ENCODE assay signal across 22 cellular contexts in the genomic region with DNA sequence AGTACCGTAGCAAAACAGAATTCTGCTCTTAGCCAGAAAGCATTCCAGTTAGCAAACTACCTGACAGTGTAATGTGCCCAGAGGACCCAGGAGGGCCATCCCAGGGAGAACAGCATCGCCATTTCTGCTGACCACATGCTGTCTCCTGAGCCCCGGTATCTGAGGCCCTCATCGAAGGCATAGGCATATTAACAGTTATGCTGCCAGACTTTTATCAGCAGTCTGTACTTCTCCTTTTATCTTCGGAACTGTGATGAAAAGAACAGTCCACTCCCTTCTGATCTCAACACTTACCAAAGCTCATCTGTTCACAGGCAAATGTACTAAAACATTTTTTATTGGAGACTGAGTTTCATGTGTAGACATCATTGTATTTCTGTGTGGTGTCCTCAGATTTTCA.
DNase-seq lines count a peak whose midpoint lies in the region; ATAC-seq, FAIRE-seq and TF ChIP-seq lines count a peak whose summit lies in the region.
"Had no signal": no experiment of that assay in that cellular context is flagged by ENCODE, and none has a peak within 500 bp of the region (broad histone marks: within the 10 kb centered on the region; RNA-seq: fewer than 3 reads in every experiment).

No MANE protein-coding gene starts in this region.

- no peak overlapping the region for H4K5ac ChIP-seq in H1 (ENCODE audit: insufficient read length, low read depth, low read length)

- H3K36me3 Mint-ChIP-seq in HFFc6 (ENCODE audit: low read depth), result peaks cover 10% of the 10 kb centered on the region; the same call in 1 of the 2 replicates
- H3K36me3 Mint-ChIP-seq in activated CD4-positive, alpha-beta memory T cell treated with anti-CD3 and anti-CD28 coated beads for 36 hours, result peaks cover 7% of the 10 kb centered on the region
- H3K36me3 Mint-ChIP-seq: type B pancreatic cell had no signal

- no peaks in the 10 kb centered on the region for H3K36me3 ChIP-seq in Panc1 (ENCODE audit: control insufficient read depth, insufficient read depth, low read length)
- no peaks in the 10 kb centered on the region for H3K36me3 ChIP-seq in H1 (ENCODE audit: control insufficient read depth in 2 of 4, insufficient read depth in 4 of 4, low read length in 3 of 4)
- H3K36me3 ChIP-seq in sigmoid colon, result no peaks in the 10 kb centered on the region
- no peaks in the 10 kb centered on the region for H3K36me3 ChIP-seq in gastrocnemius medialis
- H3K36me3 ChIP-seq: ovary had no signal

- H2BK20ac ChIP-seq in H1 (ENCODE audit: low read length), result no peak overlapping the region

- 60% methylated on average over 5 of the region's 5 CpGs; no CpG with 5 or more reads in 1 of the 2 experiments for WGBS in H1 (ENCODE audit: extremely low coverage in 1 of 2, insufficient coverage in 1 of 2, insufficient read length in 1 of 2, insufficient replicate concordance in 2 of 2, low coverage in 1 of 2, low lambda C conversion rate in 2 of 2, missing lambda C conversion rate in 1 of 2), 2 experiments
- WGBS in sigmoid colon, 2 donors, result 66 to 79% methylated on average over 5 of the region's 5 CpGs

- H2BK120ac ChIP-seq in H1 (replicated peaks; ENCODE audit: low read depth, low read length), result no peak overlapping the region

- peaks cover 67% of the 10 kb centered on the region for H3K4me1 Mint-ChIP-seq in HFFc6 (ENCODE audit: low read depth)
- H3K4me1 Mint-ChIP-seq in activated CD4-positive, alpha-beta memory T cell treated with anti-CD3 and anti-CD28 coated beads for 36 hours (ENCODE audit: low read depth), result peaks cover 75% of the 10 kb centered on the region

- no peak overlapping the region for H3K4ac ChIP-seq in H1 (replicated peaks; ENCODE audit: insufficient read length, low read depth, low read length)

- TF ChIP-seq EP300 in H1 (IDR thresholded peaks at IDR 0.05; ENCODE audit: borderline replicate concordance in 1 of 2, low read depth in 2 of 2, low read length in 2 of 2) (no peak), sigmoid colon (IDR thresholded peaks at IDR 0.05) (no peak)

- no peak overlapping the region for H4K8ac ChIP-seq in H1 (ENCODE audit: extremely low read depth, insufficient read depth, low read length)

- H2BK5ac ChIP-seq in H1 (ENCODE audit: low read depth, low read length), result no peak overlapping the region

- no peaks in the 10 kb centered on the region for H3K79me1 ChIP-seq in H1 (ENCODE audit: low read depth, low read length)

- H3K27ac ChIP-seq in Panc1 (ENCODE audit: low read length) (peak overlapping the region; percentile 54; the same call in 1 of the 2 replicates), H1 (ENCODE audit: low read depth, low read length) (no peak overlapping the region), sigmoid colon (peak overlapping the region; percentile 75 to 78 (median 76)), gastrocnemius medialis (no peak overlapping the region)

- no peaks in the 10 kb centered on the region for H3K79me2 ChIP-seq in H1 (ENCODE audit: control insufficient read depth in 1 of 2, insufficient read depth in 2 of 2, low read length in 2 of 2)

- no peak for FAIRE-seq in H1 (lab: Jason Lieb, UNC)

- H3K4me1 ChIP-seq in Panc1 (ENCODE audit: control insufficient read depth, insufficient read depth, low read length) (peaks cover 38% of the 10 kb centered on the region), H1 (replicated peaks in 1 of 4; ENCODE audit: control insufficient read depth in 3 of 4, insufficient read depth in 4 of 4, low read length in 3 of 4) (peaks cover 2 to 17% (median 14%) of the 10 kb centered on the region in 4 experiments; a peak in 6 of 7 replicates), sigmoid colon (peaks cover 0 to 88% (median 78%) of the 10 kb centered on the region in 4 donors), gastrocnemius medialis (peaks cover 0 to 11% of the 10 kb centered on the region in 2 donors)

- H3K14ac ChIP-seq in H1 (ENCODE audit: insufficient read length), result no peak overlapping the region

- H3K9ac ChIP-seq in H1 (replicated peaks in 1 of 4; ENCODE audit: extremely low read depth in 1 of 4, low read depth in 3 of 4, low read length in 3 of 4), result no peak overlapping the region

- H3K27me3 ChIP-seq in Panc1 (ENCODE audit: control insufficient read depth, insufficient read depth, low read length), result no peaks in the 10 kb centered on the region
- no peaks in the 10 kb centered on the region for H3K27me3 ChIP-seq in H1 (replicated peaks in 1 of 4; ENCODE audit: control insufficient read depth in 3 of 4, extremely low read depth in 1 of 4, insufficient read depth in 3 of 4, low read length in 3 of 4)
- H3K27me3 ChIP-seq in sigmoid colon, result no peaks in the 10 kb centered on the region
- H3K27me3 ChIP-seq in gastrocnemius medialis, result no peaks in the 10 kb centered on the region
- H3K27me3 ChIP-seq: ovary had no signal

- H3K56ac ChIP-seq in H1 (replicated peaks; ENCODE audit: insufficient read length, low read depth, low read length), result no peak overlapping the region

- H2AK5ac ChIP-seq in H1 (ENCODE audit: low read depth, low read length), result no peak overlapping the region

- no peaks in the 10 kb centered on the region; the same call in 1 of the 2 replicates for H3K27me3 Mint-ChIP-seq in HFFc6 (ENCODE audit: insufficient read depth)
- H3K27me3 Mint-ChIP-seq in activated CD4-positive, alpha-beta memory T cell treated with anti-CD3 and anti-CD28 coated beads for 36 hours, result no peaks in the 10 kb centered on the region
- H3K27me3 Mint-ChIP-seq: activated CD8-positive, alpha-beta T cell treated with anti-CD3 and anti-CD28 coated beads for 36 hours had no signal

- no peak overlapping the region for H3K4me3 ChIP-seq in Panc1 (ENCODE audit: low read depth in 2 of 2, low read length in 2 of 2)
- H3K4me3 ChIP-seq in H1 (ENCODE audit: extremely low read depth in 1 of 4, insufficient read depth in 2 of 4, low read depth in 3 of 4, low read length in 4 of 4), result no peak overlapping the region
- no peak overlapping the region for H3K4me3 ChIP-seq in sigmoid colon
- H3K4me3 ChIP-seq in gastrocnemius medialis, result no peak overlapping the region
- H3K4me3 ChIP-seq: mucosa of descending colon, ovary had no signal

- H3K4me2 ChIP-seq in H1 (ENCODE audit: insufficient read depth in 1 of 2, low read depth in 2 of 2, low read length in 2 of 2), result no peak overlapping the region

- CTCF ChIA-PET in Panc1 (lab: Charles Lee), result no interaction called here
- CTCF ChIA-PET in H1 (lab: Charles Lee; ENCODE audit: partially characterized antibody), result interaction anchor here (0.8 to 1.5 kb wide), 4 partner anchors 28 to 235 kb away, joined by 3 to 4 read pairs (median 4); no protein-coding TSS in a partner anchor
- CTCF ChIA-PET in activated CD4-positive, alpha-beta memory T cell treated with anti-CD3 and anti-CD28 coated beads for 36 hours (lab: Charles Lee), result interaction anchor here (0.6 to 1.7 kb wide), 4 partner anchors 9 to 73 kb away, joined by 3 to 5 read pairs (median 4); no protein-coding TSS in a partner anchor

- H3K23me2 ChIP-seq in H1 (ENCODE audit: low read depth, low read length), result no peaks in the 10 kb centered on the region

- in situ Hi-C loops in Panc1 (cut with HindIII; ENCODE audit: low pct_unique_long_range_greater_than_20kb, low sequenced_read_pairs), result no loop called here
- in situ Hi-C loops in gastrocnemius medialis (cut with MboI; ENCODE audit: low sequenced_read_pairs in 4 of 4), result no loop called here

- ATAC-seq in Panc1 (no peak), gastrocnemius medialis (no peak)
- ATAC-seq: activated CD8-positive, alpha-beta T cell treated with anti-CD3 and anti-CD28 coated beads for 36 hours; activated T-cell treated with anti-CD3 and anti-CD28 coated beads, Interleukin-2, amount 50 U/mL, for 72 hours; left colon; mucosa of descending colon; Right ventricle myocardium inferior had no signal

- H3K18ac ChIP-seq in H1 (ENCODE audit: extremely low read depth, low read length), result no peak overlapping the region

- DNase-seq in HFFc6, result no peak
- DNase-seq in Panc1 (ENCODE audit: low read depth, low spot score), result no peak
- DNase-seq in H1 (ENCODE audit: low read depth in 1 of 2, low spot score in 2 of 2), result no peak
- no peak for DNase-seq in sigmoid colon
- no peak for DNase-seq in stimulated activated naive CD4-positive, alpha-beta T cell treated with Interleukin-2 at 50 U/mL for 16 hours (lab: John Stamatoyannopoulos, UW)
- DNase-seq in epidermal melanocyte (ENCODE audit: insufficient read length, low spot score), result no peak
- no peak for DNase-seq in gastrocnemius medialis
- DNase-seq in activated CD4-positive, alpha-beta memory T cell treated with anti-CD3 and anti-CD28 coated beads for 36 hours, result no peak
- DNase-seq: activated CD8-positive, alpha-beta T cell treated with anti-CD3 and anti-CD28 coated beads for 36 hours; activated T-cell treated with anti-CD3 and anti-CD28 coated beads, Interleukin-2, amount 50 U/mL, for 72 hours; DMS 273 treated with DMSO at 0.1 percent for 48 hours; H9; left colon; mucosa of descending colon; NCI-H1436; NCI-H82; ovary; stimulated activated CD4-positive, alpha-beta T cell treated with anti-CD3 and anti-CD28 coated beads, Interleukin-4, amount 100 ng/mL, for 1 hour; T-helper 2 cell had no signal

- TF ChIP-seq POLR2A in H1 (IDR thresholded peaks at IDR 0.05; ENCODE audit: control extremely low read depth in 1 of 2, low read depth in 2 of 2, low read length in 2 of 2) (no peak), sigmoid colon (IDR thresholded peaks at IDR 0.05) (no peak), gastrocnemius medialis (IDR thresholded peaks at IDR 0.05) (no peak)

- no TSS peak for BruUV-seq in Panc1 (replicated peaks; lab: Mats Ljungman, UMichigan)

- H3K9me3 ChIP-seq in Panc1 (ENCODE audit: control insufficient read depth, insufficient read depth, low read depth, low read length), result no peaks in the 10 kb centered on the region
- H3K9me3 ChIP-seq in H1 (ENCODE audit: insufficient read depth in 2 of 2, low read depth in 1 of 2, low read length in 1 of 2), result no peaks in the 10 kb centered on the region
- H3K9me3 ChIP-seq in sigmoid colon, result no peaks in the 10 kb centered on the region
- H3K9me3 ChIP-seq in gastrocnemius medialis, result no peaks in the 10 kb centered on the region
- H3K9me3 ChIP-seq: mucosa of descending colon, ovary had no signal

- H3K9me3 Mint-ChIP-seq in HFFc6, result no peaks in the 10 kb centered on the region
- H3K9me3 Mint-ChIP-seq in activated CD4-positive, alpha-beta memory T cell treated with anti-CD3 and anti-CD28 coated beads for 36 hours, result no peaks in the 10 kb centered on the region
- H3K9me3 Mint-ChIP-seq: activated T-cell treated with anti-CD3 and anti-CD28 coated beads, Interleukin-2, amount 50 U/mL, for 72 hours; H9; type B pancreatic cell had no signal

- H4K20me1 ChIP-seq in H1 (replicated peaks in 1 of 2; ENCODE audit: control insufficient read depth in 1 of 2, insufficient read depth in 2 of 2, low read length in 2 of 2), result no peaks in the 10 kb centered on the region

- peak overlapping the region; percentile 62; the same call in 1 of the 2 replicates for H2BK12ac ChIP-seq in H1 (ENCODE audit: low read depth, low read length)

- no peak overlapping the region for H2AFZ ChIP-seq in H1 (ENCODE audit: low read length)

- no peak overlapping the region for H3K23ac ChIP-seq in H1 (ENCODE audit: insufficient read length)

- TF ChIP-seq CTCF in HFFc6 (IDR thresholded peaks at IDR 0.05) (no peak), Panc1 (IDR thresholded peaks at IDR 0.05) (no peak), H1 (IDR thresholded peaks at IDR 0.05; ENCODE audit: control extremely low read depth in 1 of 3, insufficient read depth in 1 of 3, low read depth in 1 of 3, low read length in 3 of 3) (no peak), sigmoid colon (IDR thresholded peaks at IDR 0.05) (no peak), gastrocnemius medialis (IDR thresholded peaks at IDR 0.05 in 4 of 5, conservative IDR thresholded peaks at IDR 0.05 in 1 of 5) (no peak)

- H3K27ac Mint-ChIP-seq in HFFc6, result peak overlapping the region; percentile 39; the same call in 1 of the 2 replicates
- no peak overlapping the region for H3K27ac Mint-ChIP-seq in activated CD4-positive, alpha-beta memory T cell treated with anti-CD3 and anti-CD28 coated beads for 36 hours
- H3K27ac Mint-ChIP-seq: activated CD8-positive, alpha-beta T cell treated with anti-CD3 and anti-CD28 coated beads for 36 hours; activated T-cell treated with anti-CD3 and anti-CD28 coated beads, Interleukin-2, amount 50 U/mL, for 72 hours; B cell; type B pancreatic cell had no signal

- no peak overlapping the region for H3K4me3 Mint-ChIP-seq in HFFc6
- no peak overlapping the region for H3K4me3 Mint-ChIP-seq in activated CD4-positive, alpha-beta memory T cell treated with anti-CD3 and anti-CD28 coated beads for 36 hours
- H3K4me3 Mint-ChIP-seq: activated CD8-positive, alpha-beta T cell treated with anti-CD3 and anti-CD28 coated beads for 36 hours; activated T-cell treated with anti-CD3 and anti-CD28 coated beads, Interleukin-2, amount 50 U/mL, for 72 hours; B cell; H9; type B pancreatic cell had no signal

- no peak overlapping the region for H4K91ac ChIP-seq in H1 (replicated peaks; ENCODE audit: insufficient read length, low read length)

- intact Hi-C loops in Panc1 (cut with micrococcal nuclease; ENCODE audit: unreplicated experiment), result no loop called here
- intact Hi-C loops in sigmoid colon (cut with DNase I), result no loop called here
- intact Hi-C loops in gastrocnemius medialis (cut with DNase I; ENCODE audit: low total_unique reads), result no loop called here
- intact Hi-C loops in activated CD4-positive, alpha-beta memory T cell treated with anti-CD3 and anti-CD28 coated beads for 36 hours (cut with micrococcal nuclease), result no loop called here

- POLR2A ChIA-PET in Panc1 (lab: Charles Lee), result interaction anchor here (0.6 kb wide), 1 partner anchor 288 kb away, joined by 6 read pairs; no protein-coding TSS in a partner anchor
- POLR2A ChIA-PET in H1 (lab: Charles Lee; ENCODE audit: partially characterized antibody), result interaction anchor here (2.0 kb wide), 1 partner anchor 10 kb away, joined by 6 read pairs; no protein-coding TSS in a partner anchor
- POLR2A ChIA-PET in activated CD4-positive, alpha-beta memory T cell treated with anti-CD3 and anti-CD28 coated beads for 36 hours (lab: Charles Lee), result no interaction called here

- no peak for TF ChIP-seq RAD21 in H1 (IDR thresholded peaks at IDR 0.05 in 1 of 2, conservative IDR thresholded peaks at IDR 0.05 in 1 of 2; ENCODE audit: low read depth in 2 of 2, low read length in 2 of 2)

- no peak overlapping the region for H2BK15ac ChIP-seq in H1 (ENCODE audit: low read length)

Comparison
In these comparisons a context has a peak if more than half of its experiments do, and no peak if none do; other contexts are left out.
1. H3K27ac ChIP-seq: peak in Panc1 (single experiment) and sigmoid colon (4 of 4); none in H1 (single experiment) and gastrocnemius medialis (0 of 4).